Comparison of ENCODE assay signal across 25 cellular contexts in the genomic region with DNA sequence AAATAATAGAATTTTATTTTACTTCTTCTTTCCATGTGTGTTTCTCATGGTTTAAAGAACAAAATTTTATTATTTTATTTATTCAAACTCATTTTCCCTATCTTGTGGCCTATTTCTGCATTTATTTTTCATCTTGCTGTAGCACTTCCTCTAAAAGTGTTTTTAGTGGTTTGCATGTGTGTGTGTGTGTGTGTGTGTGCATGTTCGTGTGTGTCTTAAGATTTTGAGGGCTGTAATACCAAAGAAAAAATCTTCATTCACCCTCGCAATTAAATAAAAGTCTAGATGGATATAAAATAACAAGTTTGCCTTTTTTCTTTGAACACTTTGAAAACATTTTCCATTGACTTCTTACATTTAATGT. TPM values are rescaled to one million over a fixed set of nuclear protein-coding genes. Genes with fewer than 3 reads are reported as not detected.
DNase-seq lines count a peak whose midpoint lies in the region; ATAC-seq and TF ChIP-seq lines count a peak whose summit lies in the region.
"Had no signal": no experiment of that assay in that cellular context is flagged by ENCODE, and none has a peak within 500 bp of the region (broad histone marks: within the 10 kb centered on the region; RNA-seq: fewer than 3 reads in every experiment).

No MANE protein-coding gene starts in this region.

- H3K36me3 ChIP-seq in mesendoderm (ENCODE audit: control insufficient read depth, insufficient read depth, low read length): no peaks in the 10 kb centered on the region
- H3K36me3 ChIP-seq: gastroesophageal sphincter, HAP-1, Peyer's patch, prostate gland, vagina had no signal

- H4K8ac ChIP-seq in mesendoderm (ENCODE audit: low read depth, low read length): no peak overlapping the region

- no peaks in the 10 kb centered on the region for H3K4me1 ChIP-seq in mesendoderm (ENCODE audit: control insufficient read depth, low read depth, low read length)
- H3K4me1 ChIP-seq: gastroesophageal sphincter, HAP-1, prostate gland, vagina had no signal

- WGBS in mesendoderm (ENCODE audit: extremely low coverage, insufficient coverage, low lambda C conversion rate): no CpG with 5 or more reads among the region's 2 CpGs

- H3K36me3 Mint-ChIP-seq in activated T-helper 17 cell treated with anti-CD3 and anti-CD28 coated beads, Interleukin-2, amount 50 U/mL, for 72 hours (ENCODE audit: low read depth): no peaks in the 10 kb centered on the region
- peaks cover 5% of the 10 kb centered on the region for H3K36me3 Mint-ChIP-seq in stimulated activated effector memory CD8-positive, alpha-beta T cell treated with anti-CD3 and anti-CD28 coated beads, Interleukin-12 subunit alpha, Interleukin-12 subunit beta, amount 100 ng/mL, for 72 hours

- H3K79me1 ChIP-seq in mesendoderm (ENCODE audit: low read length): no peaks in the 10 kb centered on the region

- H3K4me3 ChIP-seq in NB4 (ENCODE audit: low read depth, low read length): no peak overlapping the region
- no peak overlapping the region for H3K4me3 ChIP-seq in mesendoderm (ENCODE audit: low read length)
- H3K4me3 ChIP-seq: gastroesophageal sphincter, HAP-1, Peyer's patch, prostate gland, vagina had no signal

- H2BK120ac ChIP-seq in mesendoderm (ENCODE audit: low read depth, low read length): no peak overlapping the region

- no peaks in the 10 kb centered on the region for H3K4me1 Mint-ChIP-seq in activated T-helper 17 cell treated with anti-CD3 and anti-CD28 coated beads, Interleukin-2, amount 50 U/mL, for 72 hours
- peaks cover 32% of the 10 kb centered on the region for H3K4me1 Mint-ChIP-seq in stimulated activated effector memory CD8-positive, alpha-beta T cell treated with anti-CD3 and anti-CD28 coated beads, Interleukin-12 subunit alpha, Interleukin-12 subunit beta, amount 100 ng/mL, for 72 hours

- no peak overlapping the region for H3K4me2 ChIP-seq in mesendoderm (ENCODE audit: low read length)

- H4K5ac ChIP-seq in mesendoderm (ENCODE audit: low read length): no peak overlapping the region

- no peak overlapping the region for H2BK15ac ChIP-seq in mesendoderm (replicated peaks; ENCODE audit: low read depth)

- no peak for TF ChIP-seq CTCF in NB4 (IDR thresholded peaks at IDR 0.05; ENCODE audit: low read depth, low read length)

- H3K27ac Mint-ChIP-seq in activated T-helper 17 cell treated with anti-CD3 and anti-CD28 coated beads, Interleukin-2, amount 50 U/mL, for 72 hours: peak overlapping the region; percentile 26
- peak overlapping the region; percentile 88 for H3K27ac Mint-ChIP-seq in stimulated activated effector memory CD8-positive, alpha-beta T cell treated with anti-CD3 and anti-CD28 coated beads, Interleukin-12 subunit alpha, Interleukin-12 subunit beta, amount 100 ng/mL, for 72 hours

- H3K27ac ChIP-seq in mesendoderm (ENCODE audit: low read depth, low read length): no peak overlapping the region
- H3K27ac ChIP-seq: gastroesophageal sphincter, prostate gland, vagina had no signal

- H3K27me3 ChIP-seq in mesendoderm (ENCODE audit: insufficient read depth, low read length, poor library complexity): no peaks in the 10 kb centered on the region
- H3K27me3 ChIP-seq: Peyer's patch, vagina had no signal

- no peak overlapping the region for H3K18ac ChIP-seq in mesendoderm (ENCODE audit: low read length)

- no peak overlapping the region for H2AK5ac ChIP-seq in mesendoderm (ENCODE audit: low read length)

- no peak overlapping the region for H3K23ac ChIP-seq in mesendoderm (ENCODE audit: low read length)

- H3K56ac ChIP-seq in mesendoderm (ENCODE audit: low read length): no peak overlapping the region

- no peak overlapping the region for H2BK5ac ChIP-seq in mesendoderm (ENCODE audit: low read length)

- no peak overlapping the region for H3K4me3 Mint-ChIP-seq in activated T-helper 17 cell treated with anti-CD3 and anti-CD28 coated beads, Interleukin-2, amount 50 U/mL, for 72 hours
- H3K4me3 Mint-ChIP-seq in stimulated activated effector memory CD8-positive, alpha-beta T cell treated with anti-CD3 and anti-CD28 coated beads, Interleukin-12 subunit alpha, Interleukin-12 subunit beta, amount 100 ng/mL, for 72 hours: peak overlapping the region; percentile 31

- H3K79me2 ChIP-seq in mesendoderm (ENCODE audit: control insufficient read depth, insufficient read depth, low read length): no peaks in the 10 kb centered on the region

- H3K9me3 Mint-ChIP-seq in activated T-helper 17 cell treated with anti-CD3 and anti-CD28 coated beads, Interleukin-2, amount 50 U/mL, for 72 hours: peaks cover 8% of the 10 kb centered on the region
- H3K9me3 Mint-ChIP-seq in stimulated activated effector memory CD8-positive, alpha-beta T cell treated with anti-CD3 and anti-CD28 coated beads, Interleukin-12 subunit alpha, Interleukin-12 subunit beta, amount 100 ng/mL, for 72 hours: peaks cover 11% of the 10 kb centered on the region

- TF ChIP-seq POLR2A in NB4 (IDR thresholded peaks at IDR 0.05; ENCODE audit: extremely low read depth, insufficient read length): no peak

- DNase-seq in activated gamma-delta T cell treated with Interleukin-2 at 50 U/mL for 16 hours: peak; percentile 41
- no peak for DNase-seq in activated gamma-delta T cell (lab: John Stamatoyannopoulos, UW)
- peak; percentile 2 for DNase-seq in NB4 (ENCODE audit: low read depth)
- no peak for DNase-seq in stimulated activated effector memory CD8-positive, alpha-beta T cell treated with anti-CD3 and anti-CD28 coated beads, Interleukin-12 subunit alpha, Interleukin-12 subunit beta, amount 100 ng/mL, for 72 hours (ENCODE audit: low spot score in 2 of 2)
- DNase-seq in mesendoderm: no peak
- DNase-seq in HuH-7.5 (ENCODE audit: low spot score): no peak
- DNase-seq: amniotic stem cell; NCI-H1105 treated with DMSO at 0.1 percent for 48 hours; NCI-H2171; NCI-H69; Peyer's patch; small intestine; stimulated activated CD4-positive, alpha-beta T cell treated with anti-CD3 and anti-CD28 coated beads, Interleukin-4, amount 100 ng/mL, for 24 hours had no signal

- ATAC-seq in activated T-helper 17 cell treated with anti-CD3 and anti-CD28 coated beads, Interleukin-2, amount 50 U/mL, for 72 hours (replicated peaks): no peak
- ATAC-seq in stimulated activated effector memory CD8-positive, alpha-beta T cell treated with anti-CD3 and anti-CD28 coated beads, Interleukin-12 subunit alpha, Interleukin-12 subunit beta, amount 100 ng/mL, for 72 hours: no peak
- ATAC-seq in HG03460 (IDR thresholded peaks at IDR 0.05; ENCODE audit: unreplicated experiment): no peak
- ATAC-seq: gastroesophageal sphincter had no signal

- peaks cover 18% of the 10 kb centered on the region for H3K27me3 Mint-ChIP-seq in activated T-helper 17 cell treated with anti-CD3 and anti-CD28 coated beads, Interleukin-2, amount 50 U/mL, for 72 hours

- H3K9ac ChIP-seq in mesendoderm (ENCODE audit: low read length): no peak overlapping the region

- H3K4ac ChIP-seq in mesendoderm (ENCODE audit: low read depth, low read length): no peak overlapping the region

RNA-seq across cellular contexts. Expression of gene FCRL3, which starts 24.6 kb away (rescaled TPM):
- total RNA-seq in activated T-helper 17 cell treated with anti-CD3 and anti-CD28 coated beads, Interleukin-2, amount 50 U/mL, for 72 hours: 1 to 10 TPM in 1 of 2 donors, under 1 TPM in 1; 0.41 to 1.1 TPM
- 0.01 TPM for polyA plus RNA-seq in mesendoderm (2013, experiment 1 of 2)
- under 0.01 TPM for polyA plus RNA-seq in mesendoderm (2013, experiment 2 of 2)
- total RNA-seq: A172, G401, vagina had no signal
- polyA plus RNA-seq: BJ, neural cell had no signal

RNA-seq across cellular contexts. Expression of gene FCRL2, which starts 51.7 kb away (rescaled TPM):
- total RNA-seq in activated T-helper 17 cell treated with anti-CD3 and anti-CD28 coated beads, Interleukin-2, amount 50 U/mL, for 72 hours: not detected
- not detected for polyA plus RNA-seq in mesendoderm (2013, experiment 1 of 2)
- polyA plus RNA-seq in mesendoderm (2013, experiment 2 of 2): not detected
- total RNA-seq: A172, cardiac septum, G401, mesenteric fat pad, prostate gland, vagina had no signal
- polyA plus RNA-seq: BJ, neural cell had no signal

Comparison
In these comparisons a context has a peak if more than half of its experiments do, and no peak if none do; other contexts are left out.
1. DNase-seq: peak in activated gamma-delta T cell treated with Interleukin-2 at 50 U/mL for 16 hours (single experiment) and NB4 (single experiment); none in activated gamma-delta T cell (single experiment), stimulated activated effector memory CD8-positive, alpha-beta T cell treated with anti-CD3 and anti-CD28 coated beads, Interleukin-12 subunit alpha, Interleukin-12 subunit beta, amount 100 ng/mL, for 72 hours (0 of 2), mesendoderm (single experiment) and HuH-7.5 (single experiment).